17 cellular contexts compared by ENCODE assay signal in the genomic region with DNA sequence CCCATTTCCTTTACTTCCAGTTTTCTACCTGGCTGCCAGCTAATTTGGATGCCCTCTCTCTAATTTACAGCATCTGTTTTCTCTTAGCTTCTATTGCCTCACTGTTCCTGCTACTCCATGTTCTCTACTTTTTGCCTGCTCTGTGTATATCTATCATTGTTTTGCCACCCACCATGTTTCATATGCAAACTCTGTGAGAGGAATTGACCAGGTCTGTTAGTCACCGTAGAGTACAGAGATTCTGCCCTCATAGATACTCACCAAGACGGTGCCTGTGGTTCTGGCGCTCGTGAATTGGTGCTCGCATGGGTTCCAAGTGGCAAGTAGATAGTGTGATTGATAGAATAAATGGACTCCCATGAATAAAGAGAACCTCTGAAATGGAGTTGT.
DNase-seq lines count a peak whose midpoint lies in the region; ATAC-seq and TF ChIP-seq lines count a peak whose summit lies in the region.
"Had no signal": no experiment of that assay in that cellular context is flagged by ENCODE, and none has a peak within 500 bp of the region (broad histone marks: within the 10 kb centered on the region; RNA-seq: fewer than 3 reads in every experiment).

No MANE protein-coding gene starts in this region.

- no peak overlapping the region for H3K27ac ChIP-seq in gastroesophageal sphincter
- H3K27ac ChIP-seq: heart left ventricle, RWPE1, stomach had no signal

- no peaks in the 10 kb centered on the region for H3K27me3 ChIP-seq in gastroesophageal sphincter
- H3K27me3 ChIP-seq: heart left ventricle, stomach had no signal

- H3K27me3 Mint-ChIP-seq in mesothelial cell of epicardium (ENCODE audit: low read depth): no peaks in the 10 kb centered on the region
- H3K27me3 Mint-ChIP-seq: naive thymus-derived CD8-positive, alpha-beta T cell had no signal

- no peak overlapping the region for H3K4me3 ChIP-seq in gastroesophageal sphincter
- H3K4me3 ChIP-seq: heart left ventricle, stomach had no signal

- no peak for DNase-seq in mesothelial cell of epicardium (ENCODE audit: low spot score in 2 of 2, unreplicated experiment in 2 of 2)
- DNase-seq in GF-D8 (lab: John Stamatoyannopoulos, UW): no peak
- DNase-seq in activated T-cell treated with anti-CD3 and anti-CD28 coated beads, Interleukin-2, amount 50 U/mL, for 1 hour: no peak
- DNase-seq: activated CD8-positive, alpha-beta memory T cell treated with anti-CD3 and anti-CD28 coated beads for 24 hours; activated naive CD4-positive, alpha-beta T cell; DMS79 treated with DMSO at 0.1 percent for 48 hours; left colon; MM.1S; naive thymus-derived CD8-positive, alpha-beta T cell; stomach had no signal

- no peak overlapping the region for H3K4me3 Mint-ChIP-seq in mesothelial cell of epicardium
- H3K4me3 Mint-ChIP-seq: naive thymus-derived CD8-positive, alpha-beta T cell had no signal

- H3K27ac Mint-ChIP-seq in mesothelial cell of epicardium: no peak overlapping the region
- H3K27ac Mint-ChIP-seq: naive thymus-derived CD8-positive, alpha-beta T cell had no signal

- ATAC-seq in GM18858 (IDR thresholded peaks at IDR 0.05; ENCODE audit: unreplicated experiment): peak; percentile 30
- ATAC-seq in GM21515 (IDR thresholded peaks at IDR 0.05; ENCODE audit: unreplicated experiment): peak; percentile 39
- ATAC-seq in HG02970 (IDR thresholded peaks at IDR 0.05; ENCODE audit: low FRiP score, unreplicated experiment): peak; percentile 30
- peak; percentile 2 for ATAC-seq in HG03520 (IDR thresholded peaks at IDR 0.05; ENCODE audit: unreplicated experiment)
- ATAC-seq in gastroesophageal sphincter: no peak
- ATAC-seq: left colon; naive thymus-derived CD8-positive, alpha-beta T cell had no signal

- H3K4me1 Mint-ChIP-seq in mesothelial cell of epicardium: peaks cover 9% of the 10 kb centered on the region
- H3K4me1 Mint-ChIP-seq: naive thymus-derived CD8-positive, alpha-beta T cell had no signal

- TF ChIP-seq EP300 in gastroesophageal sphincter (IDR thresholded peaks at IDR 0.05): no peak

- WGBS in gastroesophageal sphincter (ENCODE audit: low coverage in 1 of 2), 2 donors: 61 to 78% methylated on average over 4 to 5 of the region's 5 CpGs

- TF ChIP-seq CTCF in mesothelial cell of epicardium (IDR thresholded peaks at IDR 0.05; ENCODE audit: unreplicated experiment) (no peak), gastroesophageal sphincter (IDR thresholded peaks at IDR 0.05) (no peak)

- H3K36me3 ChIP-seq in gastroesophageal sphincter: no peaks in the 10 kb centered on the region
- H3K36me3 ChIP-seq: heart left ventricle, stomach had no signal

- no peak for TF ChIP-seq POLR2A in gastroesophageal sphincter (IDR thresholded peaks at IDR 0.05)

- H3K36me3 Mint-ChIP-seq in mesothelial cell of epicardium: peaks cover 19% of the 10 kb centered on the region
- H3K36me3 Mint-ChIP-seq: naive thymus-derived CD8-positive, alpha-beta T cell had no signal

- no peaks in the 10 kb centered on the region for H3K9me3 ChIP-seq in gastroesophageal sphincter

- no peaks in the 10 kb centered on the region for H3K9me3 Mint-ChIP-seq in mesothelial cell of epicardium

- H3K4me1 ChIP-seq in gastroesophageal sphincter: no peaks in the 10 kb centered on the region
- H3K4me1 ChIP-seq: heart left ventricle, stomach had no signal
